In genomic region chr1:154870117-154870571, GRCh38 we compare ENCODE assay signal across 1 cellular context.
TF ChIP-seq lines count a peak whose summit lies in the region.

TSS of gene KCNN3 (minus strand) at chr1:154870281. CDS start at chr1:154869964, 317 bp downstream.

TF ChIP-seq in K562, 482 proteins besides CTCF, POLR2A, EP300 and RAD21 (continued from another document and continues in another):
- no peak for TF ChIP-seq NR0B1 (IDR thresholded peaks at IDR 0.05; ENCODE audit: partially characterized antibody)
- peak; percentile 64 for TF ChIP-seq CREM (IDR thresholded peaks at IDR 0.05; ENCODE audit: low read depth)
- no peak for TF ChIP-seq NFXL1 (CRISPR knock-in tag; IDR thresholded peaks at IDR 0.05)
- no peak for TF ChIP-seq NR4A1 (CRISPR knock-in tag; IDR thresholded peaks at IDR 0.05)
- no peak for TF ChIP-seq NR4A1 (tag; IDR thresholded peaks at IDR 0.05)
- TF ChIP-seq ZNF551 (CRISPR knock-in tag; IDR thresholded peaks at IDR 0.05) = no peak
- TF ChIP-seq GTF2A2 (tag; IDR thresholded peaks at IDR 0.05) = no peak
- TF ChIP-seq ZNF639 (CRISPR knock-in tag; conservative IDR thresholded peaks at IDR 0.05 in 1 of 2, IDR thresholded peaks at IDR 0.05 in 1 of 2) = no peak
- no peak for TF ChIP-seq SNAPC5 (CRISPR knock-in tag; IDR thresholded peaks at IDR 0.05)
- TF ChIP-seq GABPB2 (CRISPR knock-in tag; conservative IDR thresholded peaks at IDR 0.05) = no peak
- TF ChIP-seq PHF8 (IDR thresholded peaks at IDR 0.05; ENCODE audit: borderline replicate concordance, low read length) = no peak
- TF ChIP-seq KDM2B (CRISPR knock-in tag; IDR thresholded peaks at IDR 0.05) = no peak
- TF ChIP-seq MCM3 (IDR thresholded peaks at IDR 0.05) = no peak
- TF ChIP-seq CBX3 (IDR thresholded peaks at IDR 0.05; ENCODE audit: borderline replicate concordance in 1 of 2, low read length in 2 of 2) = no peak
- no peak for TF ChIP-seq CGGBP1 (CRISPR knock-in tag; IDR thresholded peaks at IDR 0.05)
- TF ChIP-seq ZNF280A (IDR thresholded peaks at IDR 0.05; ENCODE audit: low read depth, partially characterized antibody) = no peak
- no peak for TF ChIP-seq VEZF1 (CRISPR knock-in tag; IDR thresholded peaks at IDR 0.05)
- TF ChIP-seq BRCA1 (IDR thresholded peaks at IDR 0.05) = no peak
- no peak for TF ChIP-seq BRCA1 (CRISPR knock-in tag; IDR thresholded peaks at IDR 0.05)
- no peak for TF ChIP-seq ARID3B (CRISPR knock-in tag; IDR thresholded peaks at IDR 0.05; ENCODE audit: borderline replicate concordance)
- TF ChIP-seq NR2F6 (CRISPR knock-in tag; IDR thresholded peaks at IDR 0.05) = no peak
- no peak for TF ChIP-seq HNRNPUL1 (IDR thresholded peaks at IDR 0.05; ENCODE audit: low read length)
- no peak for TF ChIP-seq CSDE1 (IDR thresholded peaks at IDR 0.05)
- TF ChIP-seq CREB5 (CRISPR knock-in tag; IDR thresholded peaks at IDR 0.05) = no peak
- no peak for TF ChIP-seq MBD2 (IDR thresholded peaks at IDR 0.05; ENCODE audit: borderline replicate concordance, low read depth)
- TF ChIP-seq FIP1L1 (IDR thresholded peaks at IDR 0.05; ENCODE audit: low read depth, low read length, poor library complexity, severe bottlenecking) = no peak
- TF ChIP-seq NUFIP1 (IDR thresholded peaks at IDR 0.05; ENCODE audit: partially characterized antibody) = no peak
- TF ChIP-seq U2AF1 (optimal IDR thresholded peaks at IDR 0.05; ENCODE audit: low read depth, low read length) = no peak
- TF ChIP-seq CHD2 (IDR thresholded peaks at IDR 0.05; ENCODE audit: low read depth, low read length) = no peak
- TF ChIP-seq ZNF518B (CRISPR knock-in tag; IDR thresholded peaks at IDR 0.05) = no peak
- TF ChIP-seq GTF2E2 (tag; IDR thresholded peaks at IDR 0.05) = no peak
- TF ChIP-seq BCLAF1 (IDR thresholded peaks at IDR 0.05; ENCODE audit: borderline replicate concordance in 1 of 2, control insufficient read depth in 1 of 2, low read depth in 2 of 2, low read length in 1 of 2) = no peak
- peak; percentile 64; the same call in 1 of the 2 replicates for TF ChIP-seq ETS1 (conservative IDR thresholded peaks at IDR 0.05; ENCODE audit: control insufficient read depth, low read depth, low read length)
- TF ChIP-seq RBBP5 (IDR thresholded peaks at IDR 0.05; ENCODE audit: borderline replicate concordance, insufficient read depth, low read length, poor library complexity, severe bottlenecking) = no peak
- no peak for TF ChIP-seq MBD1 (CRISPR knock-in tag; IDR thresholded peaks at IDR 0.05)
- 0 out of 2 replicates have a peak, but pooled peaks have one; percentile 25 for TF ChIP-seq GABPB1 (CRISPR knock-in tag; IDR thresholded peaks at IDR 0.05)
- TF ChIP-seq ZNF507 (tag; conservative IDR thresholded peaks at IDR 0.05) = no peak
- TF ChIP-seq BCL6 (CRISPR knock-in tag; IDR thresholded peaks at IDR 0.05) = no peak
- TF ChIP-seq EHMT2 (IDR thresholded peaks at IDR 0.05) = no peak
- peak; percentile 65 to 76 for TF ChIP-seq NRF1 (conservative IDR thresholded peaks at IDR 0.05 in 1 of 2, IDR thresholded peaks at IDR 0.05 in 1 of 2)
- no peak for TF ChIP-seq CREB3 (tag; conservative IDR thresholded peaks at IDR 0.05; ENCODE audit: low read depth)
- TF ChIP-seq SMC3 (conservative IDR thresholded peaks at IDR 0.05; ENCODE audit: insufficient read depth, low read depth, low read length) = no peak
- no peak for TF ChIP-seq RAD51 (IDR thresholded peaks at IDR 0.05; ENCODE audit: borderline replicate concordance, low read depth)
- TF ChIP-seq CAMTA2 (CRISPR knock-in tag; conservative IDR thresholded peaks at IDR 0.05) = no peak
